1 cellular context compared by ENCODE assay signal in genomic region chr11:112277029-112277428, GRCh38.
TF ChIP-seq lines count a peak whose summit lies in the region.

No MANE protein-coding gene starts in this region.

TF ChIP-seq in IMR-90, 13 proteins besides CTCF, POLR2A, EP300 and RAD21:
- TF ChIP-seq ELK1 (IDR thresholded peaks at IDR 0.05; ENCODE audit: borderline replicate concordance, low read depth, low read length) (no peak), SMC3 (IDR thresholded peaks at IDR 0.05; ENCODE audit: low read depth, low read length) (no peak), MAZ (IDR thresholded peaks at IDR 0.05; ENCODE audit: borderline replicate concordance, low read depth, low read length) (no peak), CEBPB (IDR thresholded peaks at IDR 0.05; ENCODE audit: low read depth, low read length) (no peak), CHD1 (IDR thresholded peaks at IDR 0.05; ENCODE audit: low read depth, low read length) (no peak), MXI1 (IDR thresholded peaks at IDR 0.05; ENCODE audit: borderline replicate concordance, low read depth, low read length) (no peak), FOS (IDR thresholded peaks at IDR 0.05; ENCODE audit: low read depth, low read length) (no peak), RFX5 (IDR thresholded peaks at IDR 0.05; ENCODE audit: low read depth, low read length) (no peak), RCOR1 (IDR thresholded peaks at IDR 0.05; ENCODE audit: insufficient replicate concordance, low read length) (no peak), NFE2L2 (IDR thresholded peaks at IDR 0.05; ENCODE audit: low read depth, low read length) (no peak), BHLHE40 (IDR thresholded peaks at IDR 0.05; ENCODE audit: low read depth, low read length) (no peak), MAFK (IDR thresholded peaks at IDR 0.05; ENCODE audit: low read depth, low read length) (no peak), USF2 (IDR thresholded peaks at IDR 0.05; ENCODE audit: low read depth, low read length) (no peak)
